8 cellular contexts compared by ENCODE assay signal in genomic region chr16:88265286-88265938, GRCh38.
DNase-seq lines count a peak whose midpoint lies in the region; ATAC-seq and TF ChIP-seq lines count a peak whose summit lies in the region.
"Not testable (repeated sequence)": the region's sequence is repeated elsewhere in the genome, so short reads cannot be mapped to it uniquely, and the experiment has no call there.

No MANE protein-coding gene starts in this region.

- H3K27ac ChIP-seq in AG04450 (ENCODE audit: low read depth, low read length) (peak overlapping the region; percentile 65), RWPE1 (peak overlapping the region; percentile 64)

- not testable (repeated sequence) for H3K9me3 ChIP-seq in AG04450 (ENCODE audit: control insufficient read depth, insufficient read depth, low read length)

- DNase-seq in AG04450 (ENCODE audit: low read depth, low spot score); HFFc6; RWPE1 (ENCODE audit: low spot score): not testable (repeated sequence)
- peak; percentile 31 for DNase-seq in activated T-cell treated with anti-CD3 and anti-CD28 coated beads, Interleukin-2, amount 50 U/mL, for 1 hour
- peak; percentile 29 to 67 for DNase-seq in central memory CD8-positive, alpha-beta T cell (ENCODE audit: low spot score in 2 of 2)
- DNase-seq in natural killer cell, result peak; percentile 31
- DNase-seq in stimulated activated naive CD4-positive, alpha-beta T cell treated with Interleukin-2 at 50 U/mL for 16 hours (lab: John Stamatoyannopoulos, UW), result peak; percentile 45

- CTCF ChIA-PET in AG04450 (lab: Charles Lee); RWPE1 (lab: Yijun Ruan, JAX): not testable (repeated sequence)

- ATAC-seq in GM18867 (IDR thresholded peaks at IDR 0.05; ENCODE audit: unreplicated experiment) (peak; percentile 20), natural killer cell (peak; percentile 66 to 69 (median 67))
- ATAC-seq in central memory CD8-positive, alpha-beta T cell (replicated peaks; ENCODE audit: extremely low read depth, poor library complexity, severe bottlenecking), result peak; percentile 89

- H3K4me1 Mint-ChIP-seq in HFFc6 (ENCODE audit: low read depth); central memory CD8-positive, alpha-beta T cell; natural killer cell: not testable (repeated sequence)

- TF ChIP-seq CTCF in AG04450 (IDR thresholded peaks at IDR 0.05; ENCODE audit: low read depth, low read length); HFFc6 (IDR thresholded peaks at IDR 0.05); RWPE1 (conservative IDR thresholded peaks at IDR 0.05; ENCODE audit: low read depth); natural killer cell (IDR thresholded peaks at IDR 0.05): not testable (repeated sequence)

- not testable (repeated sequence) for H3K9me3 Mint-ChIP-seq in HFFc6; central memory CD8-positive, alpha-beta T cell; natural killer cell

- intact Hi-C loops in natural killer cell (cut with micrococcal nuclease), result not testable (repeated sequence)

- not testable (repeated sequence) for H3K4me3 ChIP-seq in AG04450 (ENCODE audit: low read depth, low read length)

- POLR2A ChIA-PET in AG04450 (lab: Yijun Ruan, JAX); RWPE1 (lab: Yijun Ruan, JAX; ENCODE audit: low non-redundant PET): not testable (repeated sequence)

- not testable (repeated sequence) for H3K27me3 Mint-ChIP-seq in HFFc6 (ENCODE audit: insufficient read depth); central memory CD8-positive, alpha-beta T cell
- peaks cover 9 to 14% of the 10 kb centered on the region in 2 donors for H3K27me3 Mint-ChIP-seq in natural killer cell (ENCODE audit: low read depth in 2 of 2)

- H3K27ac Mint-ChIP-seq in HFFc6 (peak overlapping the region; percentile 81), natural killer cell (peak overlapping the region in 1 of 2 donors; percentile 75)
- H3K27ac Mint-ChIP-seq in central memory CD8-positive, alpha-beta T cell (ENCODE audit: low read depth), result not testable (repeated sequence)

- not testable (repeated sequence) for H3K27me3 ChIP-seq in AG04450 (ENCODE audit: control insufficient read depth, insufficient read depth, low read length)

- H3K4me3 Mint-ChIP-seq in HFFc6, natural killer cell: not testable (repeated sequence)
- peak overlapping the region; percentile 68 for H3K4me3 Mint-ChIP-seq in central memory CD8-positive, alpha-beta T cell

- not testable (repeated sequence) for H3K36me3 Mint-ChIP-seq in HFFc6 (ENCODE audit: low read depth); central memory CD8-positive, alpha-beta T cell (ENCODE audit: insufficient read depth); natural killer cell

Comparison
In these comparisons a context has a peak if more than half of its experiments do, and no peak if none do; other contexts are left out.
1. ATAC-seq: peak in every context shown above with its lines; median percentile 89 in central memory CD8-positive, alpha-beta T cell; 67 in natural killer cell; 20 in GM18867.